In genomic region chr22:19579880-19580279, GRCh38 we compare ENCODE assay signal across 1 cellular context.
TF ChIP-seq lines count a peak whose summit lies in the region.

No MANE protein-coding gene starts in this region.

TF ChIP-seq in GM23338, 12 proteins besides CTCF, POLR2A, EP300 and RAD21 (continued from another document):
- TF ChIP-seq EZH2 (IDR thresholded peaks at IDR 0.05; ENCODE audit: low read depth, unreplicated experiment) (no peak), POLR2AphosphoS5 (IDR thresholded peaks at IDR 0.05; ENCODE audit: low read depth) (no peak), NANOG (IDR thresholded peaks at IDR 0.05; ENCODE audit: borderline replicate concordance) (no peak)
